In the genomic region with DNA sequence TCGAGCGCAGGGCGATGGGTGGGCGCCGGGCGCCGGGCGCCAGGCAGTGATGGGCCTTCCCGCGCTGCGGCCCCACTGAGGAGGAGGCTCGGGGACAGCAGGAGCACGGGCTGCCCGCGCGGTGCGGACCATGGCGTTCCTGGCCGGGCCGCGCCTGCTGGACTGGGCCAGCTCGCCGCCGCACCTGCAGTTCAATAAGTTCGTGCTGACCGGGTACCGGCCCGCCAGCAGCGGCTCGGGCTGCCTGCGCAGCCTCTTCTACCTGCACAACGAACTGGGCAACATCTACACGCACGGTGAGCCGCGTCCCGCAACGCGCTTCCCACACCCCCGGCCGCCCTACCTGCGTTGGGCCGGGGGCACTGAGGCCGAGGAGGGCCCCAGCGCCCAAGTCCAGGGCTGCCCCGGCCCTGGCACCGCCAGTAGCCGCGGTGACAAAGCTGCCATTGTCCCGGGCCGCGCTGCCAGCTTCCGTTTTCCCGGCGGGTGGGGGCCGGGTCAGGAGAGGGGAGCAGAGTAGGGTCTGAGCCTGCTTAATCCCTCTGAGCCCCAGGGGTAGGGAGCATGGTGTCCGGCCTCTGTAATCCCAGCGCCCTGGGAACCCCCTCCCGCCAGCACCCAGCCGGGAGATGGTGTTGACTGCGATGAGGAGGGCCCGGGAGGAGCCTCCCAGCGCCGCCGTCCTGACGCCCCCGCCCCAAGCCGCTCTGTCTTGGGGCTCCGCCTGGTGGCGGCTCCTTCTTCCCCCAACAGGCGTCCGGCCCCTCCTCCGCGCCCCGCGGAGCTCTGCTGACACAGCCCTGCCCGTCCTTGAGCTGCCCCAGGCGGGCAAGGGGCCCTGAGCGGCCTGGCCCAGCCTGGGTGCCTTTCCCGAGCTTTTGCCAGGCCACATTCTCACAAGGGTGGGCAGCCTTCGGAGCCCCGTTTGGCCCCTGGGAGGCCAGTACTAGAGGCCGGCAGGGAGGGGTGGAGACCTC, we compare ENCODE assay signal across 8 cellular contexts. TPM values are rescaled to one million over a fixed set of nuclear protein-coding genes. Genes with fewer than 3 reads are reported as not detected.
DNase-seq lines count a peak whose midpoint lies in the region; ATAC-seq and TF ChIP-seq lines count a peak whose summit lies in the region.

No MANE protein-coding gene starts in this region.

- intact Hi-C loops in A673 (cut with micrococcal nuclease; ENCODE audit: unreplicated experiment) = loop anchor here (1.0 kb wide), 1 partner anchor 34 kb away; no protein-coding TSS in a partner anchor
- intact Hi-C loops in PC-9 (cut with micrococcal nuclease; ENCODE audit: unreplicated experiment) = loop anchor here (1.0 to 10.0 kb wide), 2 partner anchors 53 to 85 kb away; partner anchors contain the start of genes FLYWCH2 and HCFC1R1

- H3K36me3 ChIP-seq in A673 (ENCODE audit: insufficient read depth, low read length, poor library complexity, severe bottlenecking) = peaks cover 29% of the 10 kb centered on the region
- H3K36me3 ChIP-seq in PC-9 (ENCODE audit: low read depth) = no peaks in the 10 kb centered on the region
- no peaks in the 10 kb centered on the region for H3K36me3 ChIP-seq in stomach smooth muscle (ENCODE audit: control insufficient read depth in 2 of 2, insufficient read depth in 2 of 2, low read length in 2 of 2)

- H3K4me1 Mint-ChIP-seq in naive thymus-derived CD8-positive, alpha-beta T cell = peaks cover 10 to 28% (median 21%) of the 10 kb centered on the region in 4 donors

- TF ChIP-seq CTCF in A673 (conservative IDR thresholded peaks at IDR 0.05; ENCODE audit: low read depth, low read length) (peak; percentile 64), PC-9 (conservative IDR thresholded peaks at IDR 0.05) (peak; percentile 62), fibroblast of mammary gland (conservative IDR thresholded peaks at IDR 0.05; ENCODE audit: control insufficient read depth, insufficient read depth, low read depth, low read length) (peak; percentile 33)

- peaks cover 6% of the 10 kb centered on the region; the same call in 1 of the 2 replicates for H3K79me2 ChIP-seq in PC-9 (ENCODE audit: low read depth)

- peak overlapping the region; percentile 96 for H3K4me2 ChIP-seq in PC-9

- H3K27ac ChIP-seq in A673 (ENCODE audit: low read depth, low read length, poor library complexity, severe bottlenecking) (peak overlapping the region; percentile 84), PC-9 (no peak overlapping the region), stomach smooth muscle (ENCODE audit: low read length) (no peak overlapping the region)

- H3K4me3 ChIP-seq in A673 (ENCODE audit: low read depth, low read length, poor library complexity, severe bottlenecking) = peak overlapping the region; percentile 86
- peak overlapping the region; percentile 77 for H3K4me3 ChIP-seq in PC-9
- peak overlapping the region; percentile 57 for H3K4me3 ChIP-seq in fibroblast of mammary gland (ENCODE audit: control insufficient read depth, low read depth, low read length)
- H3K4me3 ChIP-seq in stomach smooth muscle (ENCODE audit: low read length in 2 of 2) = peak overlapping the region; percentile 43 to 81

- POLR2A ChIA-PET in A673 (lab: Charles Lee; ENCODE audit: low non-redundant PET) (no interaction called here), PC-9 (lab: Charles Lee; ENCODE audit: unreplicated experiment) (interaction anchor here (0.5 to 0.6 kb wide), 4 partner anchors 51 to 825 kb away, joined by 3 to 8 read pairs (median 4); no protein-coding TSS in a partner anchor)
- POLR2A ChIA-PET in naive thymus-derived CD8-positive, alpha-beta T cell (lab: Charles Lee) = interaction anchor here (1.7 kb wide), 1 partner anchor 11 kb away, joined by 5 read pairs; the partner anchor contains the start of gene PKMYT1

- H3K4me1 ChIP-seq in A673 (ENCODE audit: insufficient read depth, low read length, poor library complexity, severe bottlenecking) (peaks cover 19% of the 10 kb centered on the region), PC-9 (replicated peaks; ENCODE audit: insufficient read depth) (peaks cover 5% of the 10 kb centered on the region), stomach smooth muscle (ENCODE audit: control insufficient read depth, insufficient read depth, low read length) (peaks cover 32% of the 10 kb centered on the region)

- H3K36me3 Mint-ChIP-seq in naive thymus-derived CD8-positive, alpha-beta T cell = no peaks in the 10 kb centered on the region

- peak overlapping the region; percentile 82 for H2AFZ ChIP-seq in PC-9

- ATAC-seq in GM18498 (IDR thresholded peaks at IDR 0.05; ENCODE audit: unreplicated experiment) = peak; percentile 40
- peak; percentile 27 for ATAC-seq in HG03442 (IDR thresholded peaks at IDR 0.05; ENCODE audit: unreplicated experiment)
- ATAC-seq in naive thymus-derived CD8-positive, alpha-beta T cell = peak; percentile 41 to 69

- peaks cover 23% of the 10 kb centered on the region; the same call in 1 of the 2 replicates for H3F3A ChIP-seq in PC-9 (ENCODE audit: insufficient read depth, low read depth)

- no peak overlapping the region for H3K9ac ChIP-seq in stomach smooth muscle (ENCODE audit: low read length in 2 of 2)

- CTCF ChIA-PET in A673 (lab: Charles Lee) = interaction anchor here (0.6 to 1.3 kb wide), 3 partner anchors 37 to 336 kb away, joined by 3 read pairs; partner anchors contain the start of genes TIGD7 and ZNF75A
- CTCF ChIA-PET in PC-9 (lab: Charles Lee) = interaction anchor here (0.5 to 0.8 kb wide), 4 partner anchors 10 to 57 kb away, joined by 3 read pairs; no protein-coding TSS in a partner anchor

- BruUV-seq in A673 (replicated peaks; lab: Mats Ljungman, UMichigan) (no TSS peak), PC-9 (replicated peaks; lab: Mats Ljungman, UMichigan) (TSS peak; percentile 32)

- peaks cover 3 to 42% (median 24%) of the 10 kb centered on the region in 5 donors for H3K27me3 Mint-ChIP-seq in naive thymus-derived CD8-positive, alpha-beta T cell

- no peaks in the 10 kb centered on the region; the same call in 1 of the 2 replicates for H4K20me1 ChIP-seq in PC-9 (ENCODE audit: insufficient read depth)

- H3K27me3 ChIP-seq in A673 (replicated peaks; ENCODE audit: insufficient read depth, low read depth, low read length, poor library complexity) (no peaks in the 10 kb centered on the region), PC-9 (ENCODE audit: insufficient read depth, low read depth) (no peaks in the 10 kb centered on the region), stomach smooth muscle (ENCODE audit: control insufficient read depth in 1 of 2, insufficient read depth in 2 of 2, low read length in 2 of 2) (peaks cover 32 to 51% of the 10 kb centered on the region in 2 donors)

- peaks cover 0 to 4% (median 0%) of the 10 kb centered on the region in 9 donors for H3K9me3 Mint-ChIP-seq in naive thymus-derived CD8-positive, alpha-beta T cell

- H3K9me2 ChIP-seq in PC-9 (ENCODE audit: insufficient read depth) = no peaks in the 10 kb centered on the region

- peak overlapping the region; percentile 14 to 66 (median 54) for H3K4me3 Mint-ChIP-seq in naive thymus-derived CD8-positive, alpha-beta T cell

- no peaks in the 10 kb centered on the region for H3K9me3 ChIP-seq in A673 (ENCODE audit: low read depth, low read length, poor library complexity, severe bottlenecking)
- H3K9me3 ChIP-seq in PC-9 (ENCODE audit: insufficient read depth, low read depth) = no peaks in the 10 kb centered on the region
- no peaks in the 10 kb centered on the region for H3K9me3 ChIP-seq in stomach smooth muscle (ENCODE audit: control insufficient read depth in 2 of 2, low read length in 2 of 2)

- DNase-seq in A673 (ENCODE audit: low spot score) (peak; percentile 87), PC-9 (peak; percentile 60 to 88), fibroblast of mammary gland (ENCODE audit: low read depth) (peak; percentile 60)
- peak; percentile 89 to 92 for DNase-seq in activated T-cell treated with anti-CD3 and anti-CD28 coated beads, Interleukin-2, amount 50 U/mL, for 48 hours
- peak in 9 of 10 donors; percentile 32 to 72 (median 51) for DNase-seq in naive thymus-derived CD8-positive, alpha-beta T cell

- no peak overlapping the region for H3K27ac Mint-ChIP-seq in naive thymus-derived CD8-positive, alpha-beta T cell

RNA-seq across cellular contexts. Expression of gene PAQR4, which starts 0.7 kb away (rescaled TPM):
- total RNA-seq in A673 (2021) = 46.5 and 49.7 TPM in 2 replicates
- total RNA-seq in PC-9 (2021) = 33.6 and 40.7 TPM in 2 replicates
- total RNA-seq in naive thymus-derived CD8-positive, alpha-beta T cell = under 1 TPM; 0.27 to 0.60 TPM
- polyA plus RNA-seq in naive thymus-derived CD8-positive, alpha-beta T cell = under 1 TPM in 2 of 3 donors, not detected in 1; 0.28 to 0.79 TPM

RNA-seq across cellular contexts. Expression of gene KREMEN2, which starts 5.8 kb away (rescaled TPM):
- total RNA-seq in A673 (2021) = 0.49 and 1.6 TPM in 2 replicates
- total RNA-seq in PC-9 (2021) = 8.4 and 16.2 TPM in 2 replicates
- not detected for total RNA-seq in naive thymus-derived CD8-positive, alpha-beta T cell
- polyA plus RNA-seq in naive thymus-derived CD8-positive, alpha-beta T cell = not detected

RNA-seq across cellular contexts. Expression of gene PKMYT1, which starts 10.4 kb away (rescaled TPM):
- total RNA-seq in A673 (2021) = 120 and 128 TPM in 2 replicates
- total RNA-seq in PC-9 (2021) = 105 and 112 TPM in 2 replicates
- total RNA-seq in naive thymus-derived CD8-positive, alpha-beta T cell = not detected
- under 1 TPM in 1 of 3 donors, not detected in 2; 0.37 TPM for polyA plus RNA-seq in naive thymus-derived CD8-positive, alpha-beta T cell

RNA-seq across cellular contexts. Expression of gene CLDN9, which starts 42.9 kb away (rescaled TPM):
- not detected in 2 replicates for total RNA-seq in A673 (2021)
- total RNA-seq in PC-9 (2021) = 14.3 and 16.4 TPM in 2 replicates
- total RNA-seq in naive thymus-derived CD8-positive, alpha-beta T cell = not detected
- polyA plus RNA-seq in naive thymus-derived CD8-positive, alpha-beta T cell = not detected

RNA-seq across cellular contexts. Expression of gene CLDN6, which starts 48.1 kb away (rescaled TPM):
- total RNA-seq in A673 (2021) (0.21 and 0.31 TPM in 2 replicates), PC-9 (2021) (0.26 and 0.38 TPM in 2 replicates)
- not detected for total RNA-seq in naive thymus-derived CD8-positive, alpha-beta T cell
- polyA plus RNA-seq in naive thymus-derived CD8-positive, alpha-beta T cell = not detected

Comparison
In these comparisons a context has a peak if more than half of its experiments do, and no peak if none do; other contexts are left out.
1. RNA of gene PAQR4, which starts 0.7 kb away (total RNA-seq): 46.5 to 49.7 TPM in A673 and 33.6 to 40.7 TPM in PC-9; 0.27 to 0.60 TPM in naive thymus-derived CD8-positive, alpha-beta T cell; every median in the first group is over 10 times any median in the second.
2. RNA of gene PKMYT1, which starts 10.4 kb away (total RNA-seq): 120 to 128 TPM in A673 and 105 to 112 TPM in PC-9; not detected in naive thymus-derived CD8-positive, alpha-beta T cell; every median in the first group is over 10 times any median in the second.
3. Peak in every context shown above with its lines, with median percentiles within 50 percentile points of each other: DNase-seq, H3K4me3 ChIP-seq, CTCF ChIP-seq and ATAC-seq.